8 cellular contexts compared by ENCODE assay signal in the genomic region with DNA sequence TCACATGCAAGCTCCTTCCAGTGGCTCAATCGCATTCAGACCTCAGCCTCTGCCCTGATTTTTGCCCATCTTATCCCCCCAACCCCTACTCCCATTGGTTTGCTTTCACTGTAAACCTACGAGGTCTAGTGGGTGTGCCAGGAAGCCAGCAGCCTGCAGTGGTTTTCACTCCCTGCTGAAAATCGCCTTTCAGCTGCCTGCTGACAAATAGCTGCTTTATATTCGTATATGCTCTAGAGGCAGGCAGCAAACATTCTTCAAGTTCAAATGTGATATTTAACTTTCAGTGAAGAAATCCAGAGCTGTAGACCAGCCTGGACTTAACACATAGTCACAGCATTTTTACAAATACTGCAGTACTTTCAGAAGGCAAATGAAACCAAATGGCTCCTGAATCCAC.
DNase-seq lines count a peak whose midpoint lies in the region; ATAC-seq lines count a peak whose summit lies in the region.

No MANE protein-coding gene starts in this region.

- H3K36me3 ChIP-seq in iPS DF 6.9 (ENCODE audit: control insufficient read depth, insufficient read depth, low read length), result no peaks in the 10 kb centered on the region

- DNase-seq in activated T-cell treated with anti-CD3 and anti-CD28 coated beads for 1 hour (ENCODE audit: low read depth), result peak; percentile 9
- DNase-seq in activated T-cell treated with anti-CD3 and anti-CD28 coated beads, Interleukin-2, amount 50 U/mL, for 1 hour, result no peak
- peak; percentile 70 for DNase-seq in activated naive CD4-positive, alpha-beta T cell treated with anti-CD3 and anti-CD28 coated beads, Interleukin-2, amount 10 ng/mL, durations not matched to agents 7 days and 5 days
- DNase-seq in iPS DF 6.9 (ENCODE audit: low read depth, low spot score), result peak; percentile 4
- DNase-seq in stimulated activated naive CD8-positive, alpha-beta T cell treated with anti-CD3 and anti-CD28 coated beads, Interleukin-15, Interleukin-2, amounts not matched to agents 100 U/mL and 50 U/mL, for 24 hours, result peak; percentile 24
- no peak for DNase-seq in HuH-7.5 (ENCODE audit: low spot score)
- DNase-seq in NCI-H345 (lab: John Stamatoyannopoulos, UW), result no peak
- DNase-seq in posterior vena cava (ENCODE audit: low spot score), result no peak

- peaks cover 83% of the 10 kb centered on the region for H3K4me1 Mint-ChIP-seq in activated naive CD4-positive, alpha-beta T cell treated with anti-CD3 and anti-CD28 coated beads, Interleukin-2, amount 10 ng/mL, durations not matched to agents 7 days and 5 days

- ATAC-seq in stimulated activated naive CD8-positive, alpha-beta T cell treated with anti-CD3 and anti-CD28 coated beads, Interleukin-15, Interleukin-2, amounts not matched to agents 100 U/mL and 50 U/mL, for 24 hours, result peak; percentile 20

- no CpG with 5 or more reads among the region's 4 CpGs for WGBS in iPS DF 6.9 (ENCODE audit: insufficient coverage, insufficient read length)

- peaks cover 5% of the 10 kb centered on the region for H3K9me3 Mint-ChIP-seq in activated naive CD4-positive, alpha-beta T cell treated with anti-CD3 and anti-CD28 coated beads, Interleukin-2, amount 10 ng/mL, durations not matched to agents 7 days and 5 days

- CTCF ChIA-PET in activated naive CD4-positive, alpha-beta T cell treated with anti-CD3 and anti-CD28 coated beads, Interleukin-2, amount 10 ng/mL, durations not matched to agents 7 days and 5 days (lab: Charles Lee), result interaction anchor here (0.9 to 3.1 kb wide), 7 partner anchors 10 to 173 kb away, joined by 3 to 20 read pairs (median 4); a partner anchor contains a TSS

- H3K27ac ChIP-seq in iPS DF 6.9 (ENCODE audit: low read length), result no peak overlapping the region

- peak overlapping the region; percentile 81 for H3K4me3 Mint-ChIP-seq in activated naive CD4-positive, alpha-beta T cell treated with anti-CD3 and anti-CD28 coated beads, Interleukin-2, amount 10 ng/mL, durations not matched to agents 7 days and 5 days

- intact Hi-C loops in posterior vena cava (cut with DNase I), result no loop called here

- H3K4me1 ChIP-seq in iPS DF 6.9 (ENCODE audit: control insufficient read depth, insufficient read depth, low read length), result no peaks in the 10 kb centered on the region

- H3K27me3 Mint-ChIP-seq in activated naive CD4-positive, alpha-beta T cell treated with anti-CD3 and anti-CD28 coated beads, Interleukin-2, amount 10 ng/mL, durations not matched to agents 7 days and 5 days, result no peaks in the 10 kb centered on the region

- H3K27ac Mint-ChIP-seq in activated naive CD4-positive, alpha-beta T cell treated with anti-CD3 and anti-CD28 coated beads, Interleukin-2, amount 10 ng/mL, durations not matched to agents 7 days and 5 days, result peak overlapping the region; percentile 92

- H3K4me3 ChIP-seq in iPS DF 6.9 (ENCODE audit: low read length), result no peak overlapping the region

- no peaks in the 10 kb centered on the region for H3K9me3 ChIP-seq in iPS DF 6.9 (ENCODE audit: control insufficient read depth, insufficient read depth, low read length)

- H3K36me3 Mint-ChIP-seq in activated naive CD4-positive, alpha-beta T cell treated with anti-CD3 and anti-CD28 coated beads, Interleukin-2, amount 10 ng/mL, durations not matched to agents 7 days and 5 days, result peaks cover 23% of the 10 kb centered on the region

- no peaks in the 10 kb centered on the region for H3K27me3 ChIP-seq in iPS DF 6.9 (ENCODE audit: control insufficient read depth, insufficient read depth, low read length)

Comparison
In these comparisons a context has a peak if more than half of its experiments do, and no peak if none do; other contexts are left out.
1. DNase-seq: peak in activated T-cell treated with anti-CD3 and anti-CD28 coated beads for 1 hour (single experiment), activated naive CD4-positive, alpha-beta T cell treated with anti-CD3 and anti-CD28 coated beads, Interleukin-2, amount 10 ng/mL, durations not matched to agents 7 days and 5 days (single experiment), iPS DF 6.9 (single experiment) and stimulated activated naive CD8-positive, alpha-beta T cell treated with anti-CD3 and anti-CD28 coated beads, Interleukin-15, Interleukin-2, amounts not matched to agents 100 U/mL and 50 U/mL, for 24 hours (single experiment); none in activated T-cell treated with anti-CD3 and anti-CD28 coated beads, Interleukin-2, amount 50 U/mL, for 1 hour (single experiment), HuH-7.5 (single experiment), NCI-H345 (single experiment) and posterior vena cava (single experiment).